Comparison of ENCODE assay signal across 21 cellular contexts in genomic region chr22:45582955-45583320, GRCh38.
DNase-seq lines count a peak whose midpoint lies in the region; ATAC-seq and TF ChIP-seq lines count a peak whose summit lies in the region.
"Had no signal": no experiment of that assay in that cellular context is flagged by ENCODE, and none has a peak within 500 bp of the region (broad histone marks: within the 10 kb centered on the region; RNA-seq: fewer than 3 reads in every experiment).

No MANE protein-coding gene starts in this region.

- H3K4me3 Mint-ChIP-seq in WTC11, result no peak overlapping the region
- H3K4me3 Mint-ChIP-seq: stimulated activated memory B cell treated with anti-CD40 and anti-IgM and Interleukin-4, amounts not matched to agents 10 μg/mL and 1 μg/mL and 100 μg/mL, for 72 hours had no signal

- WGBS in trophoblast cell (ENCODE audit: extremely low coverage, insufficient coverage, insufficient read length), result no CpG with 5 or more reads among the region's 6 CpGs
- 82% methylated on average over 6 of the region's 6 CpGs; no CpG with 5 or more reads in 1 of the 2 donors for WGBS in transverse colon (ENCODE audit: low coverage in 1 of 2), 2 donors

- DNase-seq in SIG-M5 treated with dmso at 0.1 percent for 504 hours (lab: John Stamatoyannopoulos, UW; ENCODE audit: unreplicated experiment) (peak; percentile 33), SIG-M5 (lab: John Stamatoyannopoulos, UW) (no peak), HL-60 (ENCODE audit: low read depth in 1 of 2, low spot score in 1 of 2) (peak in 1 of 2 experiments; percentile 61), WTC11 (ENCODE audit: low spot score) (no peak), trophoblast cell (no peak), Ammon's horn (ENCODE audit: low spot score) (no peak), transverse colon (no peak)
- DNase-seq: activated CD4-positive, alpha-beta T cell treated with anti-CD3 and anti-CD28 coated beads, Interleukin-2, amount 50 U/mL, for 48 hours; activated naive CD4-positive, alpha-beta T cell treated with anti-CD3 and anti-CD28 coated beads, Interleukin-2, amount 50 U/mL, for 16 hours; AML-193; amygdala; brain microvascular endothelial cell; KG1; MM.1S; natural killer cell; NCI-H2107; NCI-H345; substantia nigra; upper lobe of left lung had no signal

- no peak for TF ChIP-seq CTCF in HL-60 (IDR thresholded peaks at IDR 0.05; ENCODE audit: insufficient read depth, low read length)
- TF ChIP-seq CTCF in WTC11 (IDR thresholded peaks at IDR 0.05), result no peak
- TF ChIP-seq CTCF in transverse colon (IDR thresholded peaks at IDR 0.05), result no peak

- no peaks in the 10 kb centered on the region for H3K36me3 Mint-ChIP-seq in WTC11
- H3K36me3 Mint-ChIP-seq: natural killer cell; stimulated activated memory B cell treated with anti-CD40 and anti-IgM and Interleukin-4, amounts not matched to agents 10 μg/mL and 1 μg/mL and 100 μg/mL, for 72 hours had no signal

- no peaks in the 10 kb centered on the region for H3K27me3 Mint-ChIP-seq in WTC11 (ENCODE audit: low read depth)

- H4K8ac ChIP-seq in trophoblast cell (ENCODE audit: low read depth, low read length), result no peak overlapping the region

- H3K23ac ChIP-seq in trophoblast cell (ENCODE audit: low read length), result no peak overlapping the region

- no peak overlapping the region for H2BK5ac ChIP-seq in trophoblast cell (ENCODE audit: low read depth, low read length, poor library complexity)

- H3K9ac ChIP-seq in trophoblast cell (ENCODE audit: low read length), result no peak overlapping the region

- H3K4me1 Mint-ChIP-seq in WTC11, result peaks cover 8% of the 10 kb centered on the region

- H3K4ac ChIP-seq in trophoblast cell (ENCODE audit: low read depth, low read length), result no peak overlapping the region

- peak overlapping the region; percentile 36; the same call in 1 of the 2 replicates for H3K27ac Mint-ChIP-seq in WTC11
- H3K27ac Mint-ChIP-seq: stimulated activated memory B cell treated with anti-CD40 and anti-IgM and Interleukin-4, amounts not matched to agents 10 μg/mL and 1 μg/mL and 100 μg/mL, for 72 hours had no signal

- H2AK5ac ChIP-seq in trophoblast cell (ENCODE audit: low read length), result peak overlapping the region; percentile 97

- intact Hi-C loops in transverse colon (cut with DNase I; ENCODE audit: low total_unique reads), result no loop called here

- H3K4me1 ChIP-seq in trophoblast cell (ENCODE audit: control insufficient read depth in 1 of 2, insufficient read depth in 2 of 2, low read length in 2 of 2), result peaks cover 47 to 53% of the 10 kb centered on the region in 2 experiments
- peaks cover 0 to 4% (median 0%) of the 10 kb centered on the region in 4 donors for H3K4me1 ChIP-seq in transverse colon

- ATAC-seq in WTC11 (no peak), HG03108 (IDR thresholded peaks at IDR 0.05; ENCODE audit: unreplicated experiment) (no peak)
- ATAC-seq: stimulated activated memory B cell treated with anti-CD40 and anti-IgM and Interleukin-4, amounts not matched to agents 10 μg/mL and 1 μg/mL and 100 μg/mL, for 72 hours had no signal

- no peak for TF ChIP-seq POLR2A in transverse colon (IDR thresholded peaks at IDR 0.05)

- H4K91ac ChIP-seq in trophoblast cell (ENCODE audit: low read depth, low read length), result peak overlapping the region; percentile 99

- H3K18ac ChIP-seq in trophoblast cell (ENCODE audit: low read length), result no peak overlapping the region

- no peak overlapping the region for H3K4me3 ChIP-seq in HL-60 (replicated peaks; ENCODE audit: insufficient read depth, low read length)
- peak overlapping the region; percentile 25 for H3K4me3 ChIP-seq in trophoblast cell (ENCODE audit: low read depth, low read length)
- no peak overlapping the region for H3K4me3 ChIP-seq in transverse colon
- H3K4me3 ChIP-seq: upper lobe of left lung had no signal

- H3K9me3 Mint-ChIP-seq in WTC11, result no peaks in the 10 kb centered on the region
- H3K9me3 Mint-ChIP-seq: natural killer cell had no signal

- no peak overlapping the region for H4K12ac ChIP-seq in trophoblast cell (ENCODE audit: low read depth, low read length)

- no peak for TF ChIP-seq EP300 in transverse colon (IDR thresholded peaks at IDR 0.05; ENCODE audit: low read depth)

- in situ Hi-C loops in transverse colon (cut with MboI; ENCODE audit: low pct_ligation_motif_present in 1 of 4, low pct_unique_long_range_greater_than_20kb in 1 of 4, low sequenced_read_pairs in 3 of 4), result loop anchor here in 1 of 4 donors (10.0 kb wide), 1 partner anchor 402 kb away; no protein-coding TSS in a partner anchor

- peaks cover 54% of the 10 kb centered on the region for H3K79me1 ChIP-seq in trophoblast cell (ENCODE audit: low read length)

- no peak overlapping the region for H3K4me2 ChIP-seq in trophoblast cell (ENCODE audit: low read length)

- POLR2A ChIA-PET in WTC11 (lab: Charles Lee), result interaction anchor here (0.6 kb wide), 1 partner anchor 785 kb away, joined by 3 read pairs; no protein-coding TSS in a partner anchor

- peak overlapping the region; percentile 27 for H2BK120ac ChIP-seq in trophoblast cell (ENCODE audit: insufficient read depth, low read length, poor library complexity)

- H2BK12ac ChIP-seq in trophoblast cell (ENCODE audit: low read length), result no peak overlapping the region

- no peak overlapping the region for H2AFZ ChIP-seq in trophoblast cell (ENCODE audit: insufficient read depth, low read length, poor library complexity)

- CTCF ChIA-PET in WTC11 (lab: Charles Lee), result interaction anchor here (0.7 to 1.2 kb wide), 4 partner anchors 140 to 423 kb away, joined by 3 read pairs; no protein-coding TSS in a partner anchor

- peaks cover 19% of the 10 kb centered on the region for H3K79me2 ChIP-seq in trophoblast cell (ENCODE audit: control insufficient read depth, insufficient read depth, low read length, poor library complexity)

- no peaks in the 10 kb centered on the region for H3K27me3 ChIP-seq in HL-60 (ENCODE audit: insufficient read depth, poor library complexity, severe bottlenecking)
- no peaks in the 10 kb centered on the region for H3K27me3 ChIP-seq in trophoblast cell (ENCODE audit: insufficient read depth, low read length)
- peaks cover 5% of the 10 kb centered on the region for H3K27me3 ChIP-seq in transverse colon
- H3K27me3 ChIP-seq: brain microvascular endothelial cell, upper lobe of left lung had no signal

- H3K36me3 ChIP-seq in trophoblast cell (ENCODE audit: control insufficient read depth in 1 of 2, insufficient read depth in 2 of 2, low read length in 2 of 2) (peaks cover 31 to 40% of the 10 kb centered on the region in 2 experiments), transverse colon (no peaks in the 10 kb centered on the region)
- H3K36me3 ChIP-seq: brain microvascular endothelial cell had no signal

- H3K9me3 ChIP-seq in trophoblast cell (ENCODE audit: insufficient read depth, low read depth, low read length) (no peaks in the 10 kb centered on the region), transverse colon (no peaks in the 10 kb centered on the region)
- H3K9me3 ChIP-seq: upper lobe of left lung had no signal

- peak overlapping the region; percentile 88 for H3K27ac ChIP-seq in HL-60 (replicated peaks)
- no peak overlapping the region for H3K27ac ChIP-seq in trophoblast cell (ENCODE audit: low read depth, low read length)
- no peak overlapping the region for H3K27ac ChIP-seq in transverse colon
- H3K27ac ChIP-seq: brain microvascular endothelial cell, upper lobe of left lung had no signal

- peak overlapping the region; percentile 25 for H3K14ac ChIP-seq in trophoblast cell (ENCODE audit: low read length)

TF ChIP-seq in WTC11, 78 proteins besides CTCF, POLR2A, EP300 and RAD21 (continues in another document):
- TF ChIP-seq, protein P1, sequence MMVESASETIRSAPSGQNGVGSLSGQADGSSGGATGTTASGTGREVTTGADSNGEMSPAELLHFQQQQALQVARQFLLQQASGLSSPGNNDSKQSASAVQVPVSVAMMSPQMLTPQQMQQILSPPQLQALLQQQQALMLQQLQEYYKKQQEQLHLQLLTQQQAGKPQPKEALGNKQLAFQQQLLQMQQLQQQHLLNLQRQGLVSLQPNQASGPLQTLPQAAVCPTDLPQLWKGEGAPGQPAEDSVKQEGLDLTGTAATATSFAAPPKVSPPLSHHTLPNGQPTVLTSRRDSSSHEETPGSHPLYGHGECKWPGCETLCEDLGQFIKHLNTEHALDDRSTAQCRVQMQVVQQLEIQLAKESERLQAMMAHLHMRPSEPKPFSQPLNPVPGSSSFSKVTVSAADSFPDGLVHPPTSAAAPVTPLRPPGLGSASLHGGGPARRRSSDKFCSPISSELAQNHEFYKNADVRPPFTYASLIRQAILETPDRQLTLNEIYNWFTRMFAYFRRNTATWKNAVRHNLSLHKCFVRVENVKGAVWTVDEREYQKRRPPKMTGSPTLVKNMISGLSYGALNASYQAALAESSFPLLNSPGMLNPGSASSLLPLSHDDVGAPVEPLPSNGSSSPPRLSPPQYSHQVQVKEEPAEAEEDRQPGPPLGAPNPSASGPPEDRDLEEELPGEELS (CRISPR knock-in tag; IDR thresholded peaks at IDR 0.05), result no peak
- TF ChIP-seq NR1H2 (CRISPR knock-in tag; IDR thresholded peaks at IDR 0.05) (no peak), ZBTB43 (CRISPR knock-in tag; IDR thresholded peaks at IDR 0.05) (no peak), ZNF423 (CRISPR knock-in tag; IDR thresholded peaks at IDR 0.05) (no peak), TEAD1 (CRISPR knock-in tag; IDR thresholded peaks at IDR 0.05) (no peak), PRRX2 (CRISPR knock-in tag; IDR thresholded peaks at IDR 0.05) (no peak), ZNF219 (CRISPR knock-in tag; IDR thresholded peaks at IDR 0.05; ENCODE audit: borderline replicate concordance) (no peak), ZBTB21 (CRISPR knock-in tag; IDR thresholded peaks at IDR 0.05; ENCODE audit: borderline replicate concordance) (no peak), ETV6 (CRISPR knock-in tag; IDR thresholded peaks at IDR 0.05) (no peak), NFATC4 (CRISPR knock-in tag; IDR thresholded peaks at IDR 0.05) (no peak), EMX1 (CRISPR knock-in tag; IDR thresholded peaks at IDR 0.05) (no peak), CBFB (CRISPR knock-in tag; IDR thresholded peaks at IDR 0.05; ENCODE audit: low read depth) (no peak), ZNF317 (CRISPR knock-in tag; IDR thresholded peaks at IDR 0.05; ENCODE audit: borderline replicate concordance, low read depth) (no peak)
